ENCODE assay signal across 20 cellular contexts in the genomic region with DNA sequence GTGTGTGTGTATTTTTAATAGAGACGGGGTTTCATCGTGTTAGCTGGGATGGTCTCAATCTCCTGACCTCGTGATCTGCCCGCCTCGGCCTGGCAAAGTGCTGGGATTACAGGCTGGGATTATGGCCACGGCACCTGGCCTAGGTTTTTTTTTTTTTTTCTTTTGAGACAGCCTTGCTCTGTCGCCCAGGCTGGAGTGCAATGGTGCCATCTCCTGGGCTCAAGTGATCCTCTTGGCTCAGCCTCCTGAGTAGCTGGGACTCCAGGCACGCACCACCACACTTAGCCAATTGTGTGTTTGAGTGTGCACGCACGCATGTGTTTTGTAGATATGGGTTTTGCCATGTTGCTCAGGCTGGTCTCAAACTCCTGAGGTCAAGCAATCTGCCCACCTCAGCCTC.
"Had no signal": no experiment of that assay in that cellular context is flagged by ENCODE, and none has a peak within 500 bp of the region (broad histone marks: within the 10 kb centered on the region; RNA-seq: fewer than 3 reads in every experiment).

No MANE protein-coding gene starts in this region.

- H3K27ac ChIP-seq: coronary artery, hepatocyte, neutrophil, psoas muscle, spleen, thoracic aorta, transverse colon had no signal

- H3K27ac Mint-ChIP-seq: stimulated activated memory B cell treated with anti-CD40 and anti-IgM and Interleukin-4, amounts not matched to agents 10 μg/mL and 1 μg/mL and 100 μg/mL, for 72 hours had no signal

- H3K4me1 Mint-ChIP-seq: naive thymus-derived CD8-positive, alpha-beta T cell; stimulated activated memory B cell treated with anti-CD40 and anti-IgM and Interleukin-4, amounts not matched to agents 10 μg/mL and 1 μg/mL and 100 μg/mL, for 72 hours; stimulated activated naive CD8-positive, alpha-beta T cell treated with anti-CD3 and anti-CD28 coated beads, Interleukin-15, amount 100 ng/mL, for 72 hours had no signal

- H3K36me3 ChIP-seq: neutrophil, spleen, thoracic aorta, transverse colon had no signal

- H3K79me2 ChIP-seq: hepatocyte had no signal

- H3K36me3 Mint-ChIP-seq: naive thymus-derived CD8-positive, alpha-beta T cell; stimulated activated memory B cell treated with anti-CD40 and anti-IgM and Interleukin-4, amounts not matched to agents 10 μg/mL and 1 μg/mL and 100 μg/mL, for 72 hours had no signal

- ATAC-seq: mucosa of descending colon; naive thymus-derived CD8-positive, alpha-beta T cell; psoas muscle; sciatic nerve; stimulated activated memory B cell treated with anti-CD40 and anti-IgM and Interleukin-4, amounts not matched to agents 10 μg/mL and 1 μg/mL and 100 μg/mL, for 72 hours; stimulated activated naive CD8-positive, alpha-beta T cell treated with anti-CD3 and anti-CD28 coated beads, Interleukin-15, amount 100 ng/mL, for 72 hours had no signal

- H3K27me3 Mint-ChIP-seq: naive thymus-derived CD8-positive, alpha-beta T cell; stimulated activated memory B cell treated with anti-CD40 and anti-IgM and Interleukin-4, amounts not matched to agents 10 μg/mL and 1 μg/mL and 100 μg/mL, for 72 hours; stimulated activated naive CD8-positive, alpha-beta T cell treated with anti-CD3 and anti-CD28 coated beads, Interleukin-15, amount 100 ng/mL, for 72 hours had no signal

- H3K4me2 ChIP-seq: hepatocyte had no signal

- H3K9me3 Mint-ChIP-seq: stimulated activated memory B cell treated with anti-CD40 and anti-IgM and Interleukin-4, amounts not matched to agents 10 μg/mL and 1 μg/mL and 100 μg/mL, for 72 hours; stimulated activated naive CD8-positive, alpha-beta T cell treated with anti-CD3 and anti-CD28 coated beads, Interleukin-15, amount 100 ng/mL, for 72 hours had no signal

- H3K9me3 ChIP-seq: mucosa of descending colon, neutrophil, psoas muscle, spleen, thoracic aorta, transverse colon had no signal

- H3K4me3 Mint-ChIP-seq: naive thymus-derived CD8-positive, alpha-beta T cell; stimulated activated memory B cell treated with anti-CD40 and anti-IgM and Interleukin-4, amounts not matched to agents 10 μg/mL and 1 μg/mL and 100 μg/mL, for 72 hours; stimulated activated naive CD8-positive, alpha-beta T cell treated with anti-CD3 and anti-CD28 coated beads, Interleukin-15, amount 100 ng/mL, for 72 hours had no signal

- H3K4me3 ChIP-seq: coronary artery, hepatocyte, mucosa of descending colon, psoas muscle, spleen, thoracic aorta, transverse colon had no signal

- H3K27me3 ChIP-seq: hepatocyte, neutrophil, spleen, transverse colon had no signal

- H3K4me1 ChIP-seq: psoas muscle, spleen, transverse colon had no signal

- DNase-seq: effector CD4-positive, alpha-beta T cell; foreskin melanocyte; head of caudate nucleus; mucosa of descending colon; naive thymus-derived CD8-positive, alpha-beta T cell; psoas muscle; retina; spleen; stimulated activated CD4-positive, alpha-beta T cell treated with anti-CD3 and anti-CD28 coated beads, Interleukin-15, amount 100 ng/mL, for 24 hours; stimulated activated CD4-positive, alpha-beta T cell treated with anti-CD3 and anti-CD28 coated beads, Interleukin-1b, Interleukin-23, amount 100 ng/mL, for 48 hours; stimulated activated CD4-positive, alpha-beta T cell treated with anti-CD3 and anti-CD28 coated beads, Interleukin-4, amount 100 ng/mL, for 24 hours; stimulated activated naive CD8-positive, alpha-beta T cell treated with anti-CD3 and anti-CD28 coated beads, Interleukin-15, amount 100 ng/mL, for 72 hours; substantia nigra; transverse colon had no signal

- H2AFZ ChIP-seq: hepatocyte had no signal
